1 cellular context compared by ENCODE assay signal in genomic region chr17:37676115-37676925, GRCh38.
A peak's percentile ranks its signal among the peaks of the same experiment; 100 is the strongest.
TF ChIP-seq lines count a peak whose summit lies in the region.

No MANE protein-coding gene starts in this region.

TF ChIP-seq in HepG2, 621 proteins besides CTCF, POLR2A, EP300 and RAD21 (continued from another document and continues in another):
- TF ChIP-seq, protein P1, sequence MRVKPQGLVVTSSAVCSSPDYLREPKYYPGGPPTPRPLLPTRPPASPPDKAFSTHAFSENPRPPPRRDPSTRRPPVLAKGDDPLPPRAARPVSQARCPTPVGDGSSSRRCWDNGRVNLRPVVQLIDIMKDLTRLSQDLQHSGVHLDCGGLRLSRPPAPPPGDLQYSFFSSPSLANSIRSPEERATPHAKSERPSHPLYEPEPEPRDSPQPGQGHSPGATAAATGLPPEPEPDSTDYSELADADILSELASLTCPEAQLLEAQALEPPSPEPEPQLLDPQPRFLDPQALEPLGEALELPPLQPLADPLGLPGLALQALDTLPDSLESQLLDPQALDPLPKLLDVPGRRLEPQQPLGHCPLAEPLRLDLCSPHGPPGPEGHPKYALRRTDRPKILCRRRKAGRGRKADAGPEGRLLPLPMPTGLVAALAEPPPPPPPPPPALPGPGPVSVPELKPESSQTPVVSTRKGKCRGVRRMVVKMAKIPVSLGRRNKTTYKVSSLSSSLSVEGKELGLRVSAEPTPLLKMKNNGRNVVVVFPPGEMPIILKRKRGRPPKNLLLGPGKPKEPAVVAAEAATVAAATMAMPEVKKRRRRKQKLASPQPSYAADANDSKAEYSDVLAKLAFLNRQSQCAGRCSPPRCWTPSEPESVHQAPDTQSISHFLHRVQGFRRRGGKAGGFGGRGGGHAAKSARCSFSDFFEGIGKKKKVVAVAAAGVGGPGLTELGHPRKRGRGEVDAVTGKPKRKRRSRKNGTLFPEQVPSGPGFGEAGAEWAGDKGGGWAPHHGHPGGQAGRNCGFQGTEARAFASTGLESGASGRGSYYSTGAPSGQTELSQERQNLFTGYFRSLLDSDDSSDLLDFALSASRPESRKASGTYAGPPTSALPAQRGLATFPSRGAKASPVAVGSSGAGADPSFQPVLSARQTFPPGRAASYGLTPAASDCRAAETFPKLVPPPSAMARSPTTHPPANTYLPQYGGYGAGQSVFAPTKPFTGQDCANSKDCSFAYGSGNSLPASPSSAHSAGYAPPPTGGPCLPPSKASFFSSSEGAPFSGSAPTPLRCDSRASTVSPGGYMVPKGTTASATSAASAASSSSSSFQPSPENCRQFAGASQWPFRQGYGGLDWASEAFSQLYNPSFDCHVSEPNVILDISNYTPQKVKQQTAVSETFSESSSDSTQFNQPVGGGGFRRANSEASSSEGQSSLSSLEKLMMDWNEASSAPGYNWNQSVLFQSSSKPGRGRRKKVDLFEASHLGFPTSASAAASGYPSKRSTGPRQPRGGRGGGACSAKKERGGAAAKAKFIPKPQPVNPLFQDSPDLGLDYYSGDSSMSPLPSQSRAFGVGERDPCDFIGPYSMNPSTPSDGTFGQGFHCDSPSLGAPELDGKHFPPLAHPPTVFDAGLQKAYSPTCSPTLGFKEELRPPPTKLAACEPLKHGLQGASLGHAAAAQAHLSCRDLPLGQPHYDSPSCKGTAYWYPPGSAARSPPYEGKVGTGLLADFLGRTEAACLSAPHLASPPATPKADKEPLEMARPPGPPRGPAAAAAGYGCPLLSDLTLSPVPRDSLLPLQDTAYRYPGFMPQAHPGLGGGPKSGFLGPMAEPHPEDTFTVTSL (CRISPR knock-in tag; IDR thresholded peaks at IDR 0.05; ENCODE audit: borderline replicate concordance) = peak; percentile 44; the same call in 1 of the 2 replicates
- TF ChIP-seq FIP1L1 (IDR thresholded peaks at IDR 0.05; ENCODE audit: borderline replicate concordance, insufficient read depth, low read depth, low read length) (no peak), NFYC (CRISPR knock-in tag; IDR thresholded peaks at IDR 0.05) (no peak), SRY (CRISPR knock-in tag; IDR thresholded peaks at IDR 0.05) (no peak), MYPOP (CRISPR knock-in tag; IDR thresholded peaks at IDR 0.05) (0 out of 2 replicates have a peak, but pooled peaks have one; percentile 29), ZBTB26 (CRISPR knock-in tag; IDR thresholded peaks at IDR 0.05; ENCODE audit: borderline replicate concordance) (no peak), ZNF574 (CRISPR knock-in tag; IDR thresholded peaks at IDR 0.05) (peak; percentile 44; the same call in 1 of the 2 replicates), DNMT3B (CRISPR knock-in tag; conservative IDR thresholded peaks at IDR 0.05) (0 out of 2 replicates have a peak, but pooled peaks have one; percentile 69), GTF2F1 (IDR thresholded peaks at IDR 0.05; ENCODE audit: low read length) (no peak), ARID2 (CRISPR knock-in tag; IDR thresholded peaks at IDR 0.05; ENCODE audit: borderline replicate concordance) (no peak), CHD2 (IDR thresholded peaks at IDR 0.05; ENCODE audit: low read depth, low read length) (no peak), ATF7 (IDR thresholded peaks at IDR 0.05) (0 out of 2 replicates have a peak, but pooled peaks have one; percentile 9), ATF7 (CRISPR knock-in tag; IDR thresholded peaks at IDR 0.05) (no peak), ZNF225 (CRISPR knock-in tag; IDR thresholded peaks at IDR 0.05) (no peak), ZBTB3 (CRISPR knock-in tag; IDR thresholded peaks at IDR 0.05; ENCODE audit: borderline replicate concordance, low read depth) (no peak; the same call in 1 of the 2 replicates), ELF3 (CRISPR knock-in tag; IDR thresholded peaks at IDR 0.05) (peak; percentile 70), TEAD3 (CRISPR knock-in tag; optimal IDR thresholded peaks at IDR 0.05; ENCODE audit: borderline replicate concordance) (peak; percentile 89), LRRFIP1 (CRISPR knock-in tag; conservative IDR thresholded peaks at IDR 0.05) (no peak), MAZ (IDR thresholded peaks at IDR 0.05; ENCODE audit: borderline replicate concordance, low read depth, low read length) (no peak; the same call in 1 of the 2 replicates), MAZ (CRISPR knock-in tag; IDR thresholded peaks at IDR 0.05; ENCODE audit: low read depth) (no peak), REPIN1 (CRISPR knock-in tag; IDR thresholded peaks at IDR 0.05; ENCODE audit: borderline replicate concordance, low read depth) (no peak), POGZ (CRISPR knock-in tag; IDR thresholded peaks at IDR 0.05) (no peak), ATRX (CRISPR knock-in tag; IDR thresholded peaks at IDR 0.05; ENCODE audit: borderline replicate concordance) (no peak), KLF9 (CRISPR knock-in tag; IDR thresholded peaks at IDR 0.05; ENCODE audit: low read depth) (no peak), ZNF224 (CRISPR knock-in tag; IDR thresholded peaks at IDR 0.05) (no peak), PHF8 (CRISPR knock-in tag; IDR thresholded peaks at IDR 0.05) (no peak; the same call in 1 of the 2 replicates), ZNF816 (CRISPR knock-in tag; IDR thresholded peaks at IDR 0.05; ENCODE audit: borderline replicate concordance) (no peak)
- TF ChIP-seq, protein P2, sequence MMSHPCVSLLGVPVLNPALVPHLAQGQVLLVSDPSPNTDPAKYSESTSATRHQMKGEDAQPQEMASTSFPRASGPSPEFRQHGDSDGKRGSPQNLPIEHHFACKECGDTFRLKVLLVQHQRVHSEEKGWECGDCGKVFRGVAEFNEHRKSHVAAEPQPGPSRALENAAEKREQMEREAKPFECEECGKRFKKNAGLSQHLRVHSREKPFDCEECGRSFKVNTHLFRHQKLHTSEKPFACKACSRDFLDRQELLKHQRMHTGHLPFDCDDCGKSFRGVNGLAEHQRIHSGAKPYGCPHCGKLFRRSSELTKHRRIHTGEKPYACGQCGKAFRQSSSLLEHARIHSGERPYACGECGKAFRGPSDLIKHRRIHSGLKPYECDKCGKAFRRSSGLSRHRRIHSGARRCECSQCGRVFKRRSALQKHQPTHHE (CRISPR knock-in tag; IDR thresholded peaks at IDR 0.05; ENCODE audit: borderline replicate concordance) = no peak
- TF ChIP-seq, protein P3, sequence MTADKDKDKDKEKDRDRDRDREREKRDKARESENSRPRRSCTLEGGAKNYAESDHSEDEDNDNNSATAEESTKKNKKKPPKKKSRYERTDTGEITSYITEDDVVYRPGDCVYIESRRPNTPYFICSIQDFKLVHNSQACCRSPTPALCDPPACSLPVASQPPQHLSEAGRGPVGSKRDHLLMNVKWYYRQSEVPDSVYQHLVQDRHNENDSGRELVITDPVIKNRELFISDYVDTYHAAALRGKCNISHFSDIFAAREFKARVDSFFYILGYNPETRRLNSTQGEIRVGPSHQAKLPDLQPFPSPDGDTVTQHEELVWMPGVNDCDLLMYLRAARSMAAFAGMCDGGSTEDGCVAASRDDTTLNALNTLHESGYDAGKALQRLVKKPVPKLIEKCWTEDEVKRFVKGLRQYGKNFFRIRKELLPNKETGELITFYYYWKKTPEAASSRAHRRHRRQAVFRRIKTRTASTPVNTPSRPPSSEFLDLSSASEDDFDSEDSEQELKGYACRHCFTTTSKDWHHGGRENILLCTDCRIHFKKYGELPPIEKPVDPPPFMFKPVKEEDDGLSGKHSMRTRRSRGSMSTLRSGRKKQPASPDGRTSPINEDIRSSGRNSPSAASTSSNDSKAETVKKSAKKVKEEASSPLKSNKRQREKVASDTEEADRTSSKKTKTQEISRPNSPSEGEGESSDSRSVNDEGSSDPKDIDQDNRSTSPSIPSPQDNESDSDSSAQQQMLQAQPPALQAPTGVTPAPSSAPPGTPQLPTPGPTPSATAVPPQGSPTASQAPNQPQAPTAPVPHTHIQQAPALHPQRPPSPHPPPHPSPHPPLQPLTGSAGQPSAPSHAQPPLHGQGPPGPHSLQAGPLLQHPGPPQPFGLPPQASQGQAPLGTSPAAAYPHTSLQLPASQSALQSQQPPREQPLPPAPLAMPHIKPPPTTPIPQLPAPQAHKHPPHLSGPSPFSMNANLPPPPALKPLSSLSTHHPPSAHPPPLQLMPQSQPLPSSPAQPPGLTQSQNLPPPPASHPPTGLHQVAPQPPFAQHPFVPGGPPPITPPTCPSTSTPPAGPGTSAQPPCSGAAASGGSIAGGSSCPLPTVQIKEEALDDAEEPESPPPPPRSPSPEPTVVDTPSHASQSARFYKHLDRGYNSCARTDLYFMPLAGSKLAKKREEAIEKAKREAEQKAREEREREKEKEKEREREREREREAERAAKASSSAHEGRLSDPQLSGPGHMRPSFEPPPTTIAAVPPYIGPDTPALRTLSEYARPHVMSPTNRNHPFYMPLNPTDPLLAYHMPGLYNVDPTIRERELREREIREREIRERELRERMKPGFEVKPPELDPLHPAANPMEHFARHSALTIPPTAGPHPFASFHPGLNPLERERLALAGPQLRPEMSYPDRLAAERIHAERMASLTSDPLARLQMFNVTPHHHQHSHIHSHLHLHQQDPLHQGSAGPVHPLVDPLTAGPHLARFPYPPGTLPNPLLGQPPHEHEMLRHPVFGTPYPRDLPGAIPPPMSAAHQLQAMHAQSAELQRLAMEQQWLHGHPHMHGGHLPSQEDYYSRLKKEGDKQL (CRISPR knock-in tag; IDR thresholded peaks at IDR 0.05; ENCODE audit: low read depth) = peak; percentile 18; the same call in 1 of the 2 replicates
- TF ChIP-seq, protein P4, sequence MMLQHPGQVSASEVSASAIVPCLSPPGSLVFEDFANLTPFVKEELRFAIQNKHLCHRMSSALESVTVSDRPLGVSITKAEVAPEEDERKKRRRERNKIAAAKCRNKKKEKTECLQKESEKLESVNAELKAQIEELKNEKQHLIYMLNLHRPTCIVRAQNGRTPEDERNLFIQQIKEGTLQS (CRISPR knock-in tag; IDR thresholded peaks at IDR 0.05) = no peak
- TF ChIP-seq, protein P5, sequence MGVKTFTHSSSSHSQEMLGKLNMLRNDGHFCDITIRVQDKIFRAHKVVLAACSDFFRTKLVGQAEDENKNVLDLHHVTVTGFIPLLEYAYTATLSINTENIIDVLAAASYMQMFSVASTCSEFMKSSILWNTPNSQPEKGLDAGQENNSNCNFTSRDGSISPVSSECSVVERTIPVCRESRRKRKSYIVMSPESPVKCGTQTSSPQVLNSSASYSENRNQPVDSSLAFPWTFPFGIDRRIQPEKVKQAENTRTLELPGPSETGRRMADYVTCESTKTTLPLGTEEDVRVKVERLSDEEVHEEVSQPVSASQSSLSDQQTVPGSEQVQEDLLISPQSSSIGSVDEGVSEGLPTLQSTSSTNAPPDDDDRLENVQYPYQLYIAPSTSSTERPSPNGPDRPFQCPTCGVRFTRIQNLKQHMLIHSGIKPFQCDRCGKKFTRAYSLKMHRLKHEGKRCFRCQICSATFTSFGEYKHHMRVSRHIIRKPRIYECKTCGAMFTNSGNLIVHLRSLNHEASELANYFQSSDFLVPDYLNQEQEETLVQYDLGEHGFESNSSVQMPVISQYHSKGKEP (CRISPR knock-in tag; IDR thresholded peaks at IDR 0.05) = no peak
